ENCODE assay signal across 12 cellular contexts in genomic region chr1:111988377-111988742, GRCh38. TPM values are rescaled to one million over a fixed set of nuclear protein-coding genes. Genes with fewer than 3 reads are reported as not detected.
DNase-seq lines count a peak whose midpoint lies in the region; ATAC-seq, FAIRE-seq and TF ChIP-seq lines count a peak whose summit lies in the region.
"Had no signal": no experiment of that assay in that cellular context is flagged by ENCODE, and none has a peak within 500 bp of the region (broad histone marks: within the 10 kb centered on the region; RNA-seq: fewer than 3 reads in every experiment).

No MANE protein-coding gene starts in this region.

- no peak overlapping the region for H2AFZ ChIP-seq in trophoblast cell (ENCODE audit: insufficient read depth, low read length, poor library complexity)

- H4K91ac ChIP-seq in trophoblast cell (ENCODE audit: low read depth, low read length) = no peak overlapping the region

- DNase-seq in right cardiac atrium (no peak), left cardiac atrium (no peak), breast epithelium (ENCODE audit: low spot score in 2 of 2) (no peak), upper lobe of right lung (no peak), trophoblast cell (no peak), GM19239 (ENCODE audit: insufficient read length, low spot score) (no peak), NCI-H2171 treated with DMSO at 0.1 percent for 48 hours (lab: John Stamatoyannopoulos, UW) (no peak)

- H4K8ac ChIP-seq in trophoblast cell (ENCODE audit: low read depth, low read length) = no peak overlapping the region

- no peak overlapping the region for H3K4me2 ChIP-seq in trophoblast cell (ENCODE audit: low read length)

- H3K4ac ChIP-seq in trophoblast cell (ENCODE audit: low read depth, low read length) = no peak overlapping the region

- peak overlapping the region; percentile 62 for H3K4me3 ChIP-seq in right cardiac atrium (ENCODE audit: low read length)
- peak overlapping the region in 2 of 3 donors; percentile 59 to 89 for H3K4me3 ChIP-seq in breast epithelium
- H3K4me3 ChIP-seq in muscle layer of duodenum (ENCODE audit: low read depth in 1 of 2, low read length in 2 of 2) = peak overlapping the region; percentile 48 to 67
- peak overlapping the region; percentile 58 for H3K4me3 ChIP-seq in upper lobe of right lung
- H3K4me3 ChIP-seq in trophoblast cell (ENCODE audit: low read depth, low read length) = no peak overlapping the region
- H3K4me3 ChIP-seq: SK-N-MC had no signal

- H2BK5ac ChIP-seq in trophoblast cell (ENCODE audit: low read depth, low read length, poor library complexity) = no peak overlapping the region

- no peaks in the 10 kb centered on the region for H3K79me1 ChIP-seq in trophoblast cell (ENCODE audit: low read length)

- whole genome bisulfite sequencing in right cardiac atrium = 30% methylated on average over 8 of the region's 8 CpGs
- WGBS in trophoblast cell (ENCODE audit: extremely low coverage, insufficient coverage, insufficient read length) = no CpG with 5 or more reads among the region's 8 CpGs

- FAIRE-seq in GM19239 (lab: Jason Lieb, UNC) = no peak
- FAIRE-seq: GM12892 had no signal

- H3K36me3 ChIP-seq in breast epithelium = no peaks in the 10 kb centered on the region
- H3K36me3 ChIP-seq in muscle layer of duodenum (ENCODE audit: control insufficient read depth in 1 of 2, insufficient read depth in 2 of 2, low read length in 2 of 2) = no peaks in the 10 kb centered on the region
- H3K36me3 ChIP-seq in upper lobe of right lung = no peaks in the 10 kb centered on the region
- no peaks in the 10 kb centered on the region for H3K36me3 ChIP-seq in trophoblast cell (ENCODE audit: control insufficient read depth in 1 of 2, insufficient read depth in 2 of 2, low read length in 2 of 2)
- H3K36me3 ChIP-seq: tibial nerve had no signal

- H2BK12ac ChIP-seq in trophoblast cell (ENCODE audit: low read length) = no peak overlapping the region

- no peak for TF ChIP-seq POLR2A in breast epithelium (IDR thresholded peaks at IDR 0.05)

- no peak overlapping the region for H3K9ac ChIP-seq in trophoblast cell (ENCODE audit: low read length)

- H3K27me3 ChIP-seq in right cardiac atrium (ENCODE audit: control insufficient read depth, insufficient read depth) (no peaks in the 10 kb centered on the region), breast epithelium (no peaks in the 10 kb centered on the region), muscle layer of duodenum (ENCODE audit: low read depth, low read length) (peaks cover 7% of the 10 kb centered on the region), upper lobe of right lung (peaks cover 20% of the 10 kb centered on the region), trophoblast cell (ENCODE audit: insufficient read depth, low read length) (peaks cover 49% of the 10 kb centered on the region)
- H3K27me3 ChIP-seq: body of pancreas had no signal

- H2AK5ac ChIP-seq in trophoblast cell (ENCODE audit: low read length) = no peak overlapping the region

- no peak overlapping the region for H3K23ac ChIP-seq in trophoblast cell (ENCODE audit: low read length)

- H4K12ac ChIP-seq in trophoblast cell (ENCODE audit: low read depth, low read length) = no peak overlapping the region

- H2BK120ac ChIP-seq in trophoblast cell (ENCODE audit: insufficient read depth, low read length, poor library complexity) = no peak overlapping the region

- intact Hi-C loops in right cardiac atrium (cut with DNase I) (loop anchor here in 2 of 4 donors (5.0 to 10.0 kb wide), 3 partner anchors 84 to 191 kb away; no protein-coding TSS in a partner anchor), left cardiac atrium (cut with DNase I) (no loop called here), breast epithelium (cut with DNase I; ENCODE audit: low total_unique reads) (no loop called here), upper lobe of right lung (cut with DNase I) (no loop called here)

- H3K14ac ChIP-seq in trophoblast cell (ENCODE audit: low read length) = no peak overlapping the region

- ATAC-seq in right cardiac atrium = no peak
- ATAC-seq in left cardiac atrium = no peak
- ATAC-seq in upper lobe of right lung = no peak

- H3K9me3 ChIP-seq in right cardiac atrium (ENCODE audit: control insufficient read depth, low read length) (no peaks in the 10 kb centered on the region), breast epithelium (no peaks in the 10 kb centered on the region), muscle layer of duodenum (ENCODE audit: control insufficient read depth in 1 of 2, low read length in 2 of 2) (no peaks in the 10 kb centered on the region), upper lobe of right lung (no peaks in the 10 kb centered on the region), trophoblast cell (ENCODE audit: insufficient read depth, low read depth, low read length) (peaks cover 2% of the 10 kb centered on the region)
- H3K9me3 ChIP-seq: body of pancreas, tibial nerve had no signal

- H3K27ac ChIP-seq in right cardiac atrium (ENCODE audit: low read length) (peak overlapping the region; percentile 74), breast epithelium (no peak overlapping the region), muscle layer of duodenum (ENCODE audit: low read length) (no peak overlapping the region), upper lobe of right lung (no peak overlapping the region), trophoblast cell (ENCODE audit: low read depth, low read length) (no peak overlapping the region)
- H3K27ac ChIP-seq: body of pancreas, SK-N-MC, tibial nerve had no signal

- peaks cover 5% of the 10 kb centered on the region for H3K4me1 ChIP-seq in right cardiac atrium (ENCODE audit: control insufficient read depth, insufficient read depth, low read length)
- no peaks in the 10 kb centered on the region for H3K4me1 ChIP-seq in breast epithelium
- H3K4me1 ChIP-seq in muscle layer of duodenum (ENCODE audit: control insufficient read depth in 1 of 2, insufficient read depth in 2 of 2, low read length in 2 of 2) = peaks cover 3 to 16% of the 10 kb centered on the region in 2 donors
- peaks cover 30% of the 10 kb centered on the region for H3K4me1 ChIP-seq in upper lobe of right lung
- H3K4me1 ChIP-seq in trophoblast cell (ENCODE audit: control insufficient read depth in 1 of 2, insufficient read depth in 2 of 2, low read length in 2 of 2) = peaks cover 5 to 12% of the 10 kb centered on the region in 2 experiments

- H3K18ac ChIP-seq in trophoblast cell (ENCODE audit: low read length) = no peak overlapping the region

- H3K79me2 ChIP-seq in trophoblast cell (ENCODE audit: control insufficient read depth, insufficient read depth, low read length, poor library complexity) = no peaks in the 10 kb centered on the region

- no peak for TF ChIP-seq CTCF in breast epithelium (IDR thresholded peaks at IDR 0.05)
- no peak for TF ChIP-seq CTCF in upper lobe of right lung (IDR thresholded peaks at IDR 0.05)

RNA-seq across cellular contexts. Expression of gene KCND3, which starts 1.1 kb away (rescaled TPM):
- total RNA-seq in right cardiac atrium = 10 to 100 TPM; 25.6 to 30.4 (median 27.9) TPM
- 11.4 TPM for polyA plus RNA-seq in right cardiac atrium
- 10 to 100 TPM; 18.3 to 25.4 TPM for total RNA-seq in left cardiac atrium
- total RNA-seq in breast epithelium = 10 to 100 TPM in 1 of 3 donors, 1 to 10 TPM in 2; 5.9 to 10.2 (median 6.7) TPM
- total RNA-seq in upper lobe of right lung = 6.3 TPM
- polyA plus RNA-seq in trophoblast cell (2013) = 0.03 and 0.06 TPM in 2 replicates
